Comparison of ENCODE assay signal across 8 cellular contexts in genomic region chr6:128520436-128521301, GRCh38. TPM values are rescaled to one million over a fixed set of nuclear protein-coding genes. Genes with fewer than 3 reads are reported as not detected.
DNase-seq lines count a peak whose midpoint lies in the region; ATAC-seq and TF ChIP-seq lines count a peak whose summit lies in the region.

PTPRK (minus strand) TSS chr6:128520599; CDS start chr6:128520358, 241 bp downstream.

- H3K27ac Mint-ChIP-seq in CD4-positive, alpha-beta T cell: peak within 1 kb of the TSS; percentile 88
- H3K27ac Mint-ChIP-seq in activated T-helper 2 cell treated with anti-CD3 and anti-CD28 coated beads, Interferon-gamma antibody, Interleukin-2, Interleukin-4, amounts not matched to agents 10 μg/mL and 5 μg/mL and 100 μg/mL, durations not matched to agents 14 hours and 24 hours and 36 hours: peak within 1 kb of the TSS; percentile 74
- peak within 1 kb of the TSS; percentile 73 to 94 (median 82) for H3K27ac Mint-ChIP-seq in naive thymus-derived CD4-positive, alpha-beta T cell
- H3K27ac Mint-ChIP-seq in stimulated activated memory B cell treated with anti-CD40 and anti-IgM and Interleukin-4, amounts not matched to agents 10 μg/mL and 1 μg/mL and 100 μg/mL, for 72 hours: peak within 1 kb of the TSS; percentile 53

- peak within 1 kb of the TSS; percentile 82 for H3K4me3 ChIP-seq in NT2/D1 (ENCODE audit: insufficient read length, low read depth)
- H3K4me3 ChIP-seq in fibroblast of mammary gland (ENCODE audit: control insufficient read depth, low read depth, low read length): peak within 1 kb of the TSS; percentile 88
- H3K4me3 ChIP-seq in naive thymus-derived CD4-positive, alpha-beta T cell (ENCODE audit: low read length): peak within 1 kb of the TSS; percentile 77

- H3K9ac ChIP-seq in NT2/D1 (ENCODE audit: insufficient read length, low read depth): peak within 1 kb of the TSS; percentile 95

- DNase-seq in CD4-positive, alpha-beta T cell: peak; percentile 72 to 89 (median 82)
- peak; percentile 82 for DNase-seq in NT2/D1 (ENCODE audit: low read depth, low spot score)
- DNase-seq in activated T-helper 2 cell treated with anti-CD3 and anti-CD28 coated beads, Interferon-gamma antibody, Interleukin-2, Interleukin-4, amounts not matched to agents 10 μg/mL and 5 μg/mL and 100 μg/mL, durations not matched to agents 14 hours and 24 hours and 36 hours (ENCODE audit: low spot score): peak; percentile 80
- DNase-seq in fibroblast of mammary gland (ENCODE audit: low read depth): peak; percentile 86
- DNase-seq in naive thymus-derived CD4-positive, alpha-beta T cell: peak; percentile 70 to 90 (median 87)

- H3K9me3 ChIP-seq in CD4-positive, alpha-beta T cell (ENCODE audit: control insufficient read depth, low read length): no peaks in the 10 kb centered on the region
- no peaks in the 10 kb centered on the region for H3K9me3 ChIP-seq in NT2/D1 (ENCODE audit: insufficient read depth, low read length)
- no peaks in the 10 kb centered on the region for H3K9me3 ChIP-seq in naive thymus-derived CD4-positive, alpha-beta T cell (ENCODE audit: control insufficient read depth in 2 of 3, low read length in 3 of 3)

- peak; percentile 84 for ATAC-seq in CD4-positive, alpha-beta T cell (ENCODE audit: poor library complexity)
- ATAC-seq in GM19328 (IDR thresholded peaks at IDR 0.05; ENCODE audit: unreplicated experiment) (peak; percentile 95), HG03460 (IDR thresholded peaks at IDR 0.05; ENCODE audit: unreplicated experiment) (peak; percentile 76)
- peak; percentile 95 for ATAC-seq in naive thymus-derived CD4-positive, alpha-beta T cell
- peak; percentile 84 for ATAC-seq in stimulated activated memory B cell treated with anti-CD40 and anti-IgM and Interleukin-4, amounts not matched to agents 10 μg/mL and 1 μg/mL and 100 μg/mL, for 72 hours

- no peaks in the 10 kb centered on the region for H3K9me3 Mint-ChIP-seq in CD4-positive, alpha-beta T cell
- no peaks in the 10 kb centered on the region for H3K9me3 Mint-ChIP-seq in activated T-helper 2 cell treated with anti-CD3 and anti-CD28 coated beads, Interferon-gamma antibody, Interleukin-2, Interleukin-4, amounts not matched to agents 10 μg/mL and 5 μg/mL and 100 μg/mL, durations not matched to agents 14 hours and 24 hours and 36 hours
- H3K9me3 Mint-ChIP-seq in naive thymus-derived CD4-positive, alpha-beta T cell: no peaks in the 10 kb centered on the region
- no peaks in the 10 kb centered on the region for H3K9me3 Mint-ChIP-seq in stimulated activated memory B cell treated with anti-CD40 and anti-IgM and Interleukin-4, amounts not matched to agents 10 μg/mL and 1 μg/mL and 100 μg/mL, for 72 hours

- peak within 1 kb of the TSS; percentile 98 for H3K4me3 Mint-ChIP-seq in CD4-positive, alpha-beta T cell
- H3K4me3 Mint-ChIP-seq in activated T-helper 2 cell treated with anti-CD3 and anti-CD28 coated beads, Interferon-gamma antibody, Interleukin-2, Interleukin-4, amounts not matched to agents 10 μg/mL and 5 μg/mL and 100 μg/mL, durations not matched to agents 14 hours and 24 hours and 36 hours (ENCODE audit: low read depth): peak within 1 kb of the TSS; percentile 90
- peak within 1 kb of the TSS; percentile 90 to 98 (median 94) for H3K4me3 Mint-ChIP-seq in naive thymus-derived CD4-positive, alpha-beta T cell
- H3K4me3 Mint-ChIP-seq in stimulated activated memory B cell treated with anti-CD40 and anti-IgM and Interleukin-4, amounts not matched to agents 10 μg/mL and 1 μg/mL and 100 μg/mL, for 72 hours: peak within 1 kb of the TSS; percentile 84

- H3K4me1 Mint-ChIP-seq in CD4-positive, alpha-beta T cell (ENCODE audit: low read depth): peaks cover 19% of the 10 kb centered on the region
- peaks cover 11% of the 10 kb centered on the region for H3K4me1 Mint-ChIP-seq in activated T-helper 2 cell treated with anti-CD3 and anti-CD28 coated beads, Interferon-gamma antibody, Interleukin-2, Interleukin-4, amounts not matched to agents 10 μg/mL and 5 μg/mL and 100 μg/mL, durations not matched to agents 14 hours and 24 hours and 36 hours (ENCODE audit: low read depth)
- peaks cover 8 to 22% (median 14%) of the 10 kb centered on the region in 7 donors for H3K4me1 Mint-ChIP-seq in naive thymus-derived CD4-positive, alpha-beta T cell
- H3K4me1 Mint-ChIP-seq in stimulated activated memory B cell treated with anti-CD40 and anti-IgM and Interleukin-4, amounts not matched to agents 10 μg/mL and 1 μg/mL and 100 μg/mL, for 72 hours: peaks cover 25% of the 10 kb centered on the region

- POLR2A ChIA-PET in CD4-positive, alpha-beta T cell (lab: Charles Lee): interaction anchor here (0.6 to 1.5 kb wide), 5 partner anchors 9 to 1255 kb away, joined by 3 to 7 read pairs (median 3); no protein-coding TSS in a partner anchor
- POLR2A ChIA-PET in naive thymus-derived CD4-positive, alpha-beta T cell (lab: Charles Lee): interaction anchor here (0.6 to 1.3 kb wide), 3 partner anchors 603 to 665 kb away, joined by 3 to 4 read pairs (median 3); no protein-coding TSS in a partner anchor

- peaks cover 20% of the 10 kb centered on the region for H3K36me3 Mint-ChIP-seq in CD4-positive, alpha-beta T cell (ENCODE audit: low read depth)
- H3K36me3 Mint-ChIP-seq in activated T-helper 2 cell treated with anti-CD3 and anti-CD28 coated beads, Interferon-gamma antibody, Interleukin-2, Interleukin-4, amounts not matched to agents 10 μg/mL and 5 μg/mL and 100 μg/mL, durations not matched to agents 14 hours and 24 hours and 36 hours (ENCODE audit: low read depth): no peaks in the 10 kb centered on the region
- no peaks in the 10 kb centered on the region for H3K36me3 Mint-ChIP-seq in naive thymus-derived CD4-positive, alpha-beta T cell
- H3K36me3 Mint-ChIP-seq in stimulated activated memory B cell treated with anti-CD40 and anti-IgM and Interleukin-4, amounts not matched to agents 10 μg/mL and 1 μg/mL and 100 μg/mL, for 72 hours: no peaks in the 10 kb centered on the region

- H3K27me3 ChIP-seq in CD4-positive, alpha-beta T cell (ENCODE audit: control insufficient read depth, insufficient read depth, low read length): peaks cover 63% of the 10 kb centered on the region
- no peaks in the 10 kb centered on the region for H3K27me3 ChIP-seq in NT2/D1 (ENCODE audit: insufficient read depth, insufficient read length)
- no peaks in the 10 kb centered on the region for H3K27me3 ChIP-seq in naive thymus-derived CD4-positive, alpha-beta T cell (ENCODE audit: control insufficient read depth in 2 of 2, insufficient read depth in 2 of 2, low read length in 2 of 2)

- no peaks in the 10 kb centered on the region for H3K36me3 ChIP-seq in NT2/D1 (ENCODE audit: insufficient read depth, insufficient read length, low read length)
- H3K36me3 ChIP-seq in naive thymus-derived CD4-positive, alpha-beta T cell (ENCODE audit: control insufficient read depth in 2 of 3, insufficient read depth in 3 of 3, low read length in 3 of 3): peaks cover 0 to 3% (median 0%) of the 10 kb centered on the region in 3 experiments

- intact Hi-C loops in CD4-positive, alpha-beta T cell (cut with DNase I, micrococcal nuclease): loop anchor here (2.0 to 10.0 kb wide), 5 partner anchors 663 to 1256 kb away; partner anchors contain the start of genes MTCL3 (in 1 of the 2) and RNF146 (in 1 of the 2)
- intact Hi-C loops in activated T-helper 2 cell treated with anti-CD3 and anti-CD28 coated beads, Interferon-gamma antibody, Interleukin-2, Interleukin-4, amounts not matched to agents 10 μg/mL and 5 μg/mL and 100 μg/mL, durations not matched to agents 14 hours and 24 hours and 36 hours (cut with micrococcal nuclease): loop anchor here (1.0 to 10.0 kb wide), 3 partner anchors 548 to 783 kb away; no protein-coding TSS in a partner anchor
- intact Hi-C loops in naive thymus-derived CD4-positive, alpha-beta T cell (cut with micrococcal nuclease): loop anchor here (1.0 to 5.0 kb wide), 11 partner anchors 263 to 1253 kb away; partner anchors contain the start of genes MTCL3 (in 1 of the 2) and THEMIS (in 1 of the 2)

- peaks cover 86% of the 10 kb centered on the region for H3K27me3 Mint-ChIP-seq in CD4-positive, alpha-beta T cell
- H3K27me3 Mint-ChIP-seq in activated T-helper 2 cell treated with anti-CD3 and anti-CD28 coated beads, Interferon-gamma antibody, Interleukin-2, Interleukin-4, amounts not matched to agents 10 μg/mL and 5 μg/mL and 100 μg/mL, durations not matched to agents 14 hours and 24 hours and 36 hours (ENCODE audit: low read depth): peaks cover 74% of the 10 kb centered on the region
- H3K27me3 Mint-ChIP-seq in naive thymus-derived CD4-positive, alpha-beta T cell: peaks cover 52 to 89% (median 68%) of the 10 kb centered on the region in 5 donors
- peaks cover 60% of the 10 kb centered on the region for H3K27me3 Mint-ChIP-seq in stimulated activated memory B cell treated with anti-CD40 and anti-IgM and Interleukin-4, amounts not matched to agents 10 μg/mL and 1 μg/mL and 100 μg/mL, for 72 hours

- H3K27ac ChIP-seq in CD4-positive, alpha-beta T cell (ENCODE audit: low read depth, low read length): no peak within 1 kb of the TSS
- peak within 1 kb of the TSS; percentile 59 for H3K27ac ChIP-seq in naive thymus-derived CD4-positive, alpha-beta T cell (ENCODE audit: low read depth, low read length)

- TF ChIP-seq CTCF in CD4-positive, alpha-beta T cell (IDR thresholded peaks at IDR 0.05): no peak
- no peak for TF ChIP-seq CTCF in fibroblast of mammary gland (conservative IDR thresholded peaks at IDR 0.05; ENCODE audit: control insufficient read depth, insufficient read depth, low read depth, low read length)

- CTCF ChIA-PET in CD4-positive, alpha-beta T cell (lab: Charles Lee): interaction anchor here (0.6 to 0.9 kb wide), 2 partner anchors 14 to 665 kb away, joined by 3 to 4 read pairs; no protein-coding TSS in a partner anchor
- CTCF ChIA-PET in naive thymus-derived CD4-positive, alpha-beta T cell (lab: Charles Lee): interaction anchor here (0.9 to 1.1 kb wide), 3 partner anchors 665 to 784 kb away, joined by 4 to 6 read pairs (median 4); no protein-coding TSS in a partner anchor

- H3K4me1 ChIP-seq in NT2/D1 (ENCODE audit: insufficient read depth, insufficient read length): no peaks in the 10 kb centered on the region
- peaks cover 5 to 17% of the 10 kb centered on the region in 2 donors for H3K4me1 ChIP-seq in naive thymus-derived CD4-positive, alpha-beta T cell (ENCODE audit: control insufficient read depth in 2 of 2, insufficient read depth in 2 of 2, low read length in 2 of 2)

RNA-seq across cellular contexts. Expression of gene PTPRK, which starts in this region (rescaled TPM):
- 10 to 100 TPM in 1 of 2 experiments, 1 to 10 TPM in 1; 8.4 to 10.3 TPM for total RNA-seq in CD4-positive, alpha-beta T cell
- total RNA-seq in activated T-helper 2 cell treated with anti-CD3 and anti-CD28 coated beads, Interferon-gamma antibody, Interleukin-2, Interleukin-4, amounts not matched to agents 10 μg/mL and 5 μg/mL and 100 μg/mL, durations not matched to agents 14 hours and 24 hours and 36 hours: 4.2 and 6.1 TPM in 2 replicates
- total RNA-seq in naive thymus-derived CD4-positive, alpha-beta T cell: 1 to 10 TPM; 1.6 to 6.5 (median 3.9) TPM
- polyA plus RNA-seq in naive thymus-derived CD4-positive, alpha-beta T cell: 1 to 10 TPM; 1.3 to 2.3 TPM
